ENCODE assay signal across 7 cellular contexts in the genomic region with DNA sequence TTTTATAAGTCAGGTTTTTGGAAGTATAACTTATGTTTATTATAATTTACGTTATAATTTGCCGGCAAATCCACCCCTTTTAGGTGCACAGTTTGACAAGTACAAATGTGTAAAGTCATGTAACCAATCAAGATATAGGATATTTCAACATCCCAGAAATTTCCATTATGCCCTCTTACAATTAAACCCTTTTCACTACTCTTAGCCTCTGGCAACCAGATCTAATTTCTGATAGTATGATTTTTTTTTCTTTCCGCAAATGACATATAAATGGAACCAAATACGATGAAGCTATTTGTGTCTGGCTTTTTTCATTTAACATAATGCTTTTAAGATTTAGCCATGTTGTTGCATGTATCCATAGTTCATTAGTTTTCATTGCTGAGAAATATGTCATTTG.
"Had no signal": no experiment of that assay in that cellular context is flagged by ENCODE, and none has a peak within 500 bp of the region (broad histone marks: within the 10 kb centered on the region; RNA-seq: fewer than 3 reads in every experiment).

No MANE protein-coding gene starts in this region.

- H3K4me3 ChIP-seq: K562 had no signal

- FAIRE-seq: HepG2, HTR-8/SVneo, K562 had no signal

- DNase-seq: IMR-90, KBM-7, KG1 had no signal

- ATAC-seq: K562 had no signal

- H3K27ac ChIP-seq: HL-60 had no signal
